8 cellular contexts compared by ENCODE assay signal in the genomic region with DNA sequence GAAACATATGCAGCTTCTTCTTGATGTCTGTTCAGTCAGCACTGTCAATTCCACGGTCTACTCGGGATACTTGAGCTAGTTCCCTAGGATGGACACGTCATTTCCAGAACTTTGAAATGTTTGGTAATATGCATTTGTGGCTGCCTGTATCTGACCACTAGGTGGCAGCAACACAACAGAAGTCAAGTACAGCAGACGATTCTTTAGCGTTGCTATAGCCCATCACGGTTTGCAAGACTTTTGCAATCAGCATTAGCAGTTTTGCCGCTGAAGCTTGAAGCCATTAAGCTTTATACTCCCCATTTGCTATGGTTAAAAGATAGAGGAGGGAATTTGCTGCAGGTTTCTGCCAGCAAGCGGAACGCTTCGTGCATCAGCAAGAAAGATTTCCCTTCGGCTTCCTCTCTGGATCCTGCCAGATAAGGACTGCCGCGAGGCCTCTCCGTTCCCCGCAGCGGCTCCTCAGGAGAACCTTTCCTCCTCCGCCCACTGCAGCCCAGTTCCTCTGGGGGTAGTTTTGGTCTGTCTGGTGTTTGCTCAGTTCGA.
A peak's percentile ranks its signal among the peaks of the same experiment; 100 is the strongest.
DNase-seq lines count a peak whose midpoint lies in the region; ATAC-seq, FAIRE-seq and TF ChIP-seq lines count a peak whose summit lies in the region.

No MANE protein-coding gene starts in this region.

- no peak for TF ChIP-seq POLR2A in H54 (IDR thresholded peaks at IDR 0.05; ENCODE audit: low read depth, low read length)

- H3K4me3 Mint-ChIP-seq in central memory CD8-positive, alpha-beta T cell, result peak overlapping the region; percentile 23

- DNase-seq in GM04504 (ENCODE audit: low read depth) (peak; percentile 88), NCI-H2196 treated with DMSO at 0.1 percent for 48 hours (lab: John Stamatoyannopoulos, UW; ENCODE audit: unreplicated experiment) (peak; percentile 2), kidney glomerular epithelial cell (lab: John Stamatoyannopoulos, UW) (peak; percentile 82), H54 (ENCODE audit: insufficient read length, low spot score) (no peak)
- DNase-seq in activated CD4-positive, CD25-positive, alpha-beta regulatory T cell (lab: John Stamatoyannopoulos, UW), result peak; percentile 14 to 41 (median 32)
- peak; percentile 43 to 58 for DNase-seq in central memory CD8-positive, alpha-beta T cell (ENCODE audit: low spot score in 2 of 2)
- DNase-seq in stimulated activated CD4-positive, alpha-beta T cell treated with anti-CD3 and anti-CD28 coated beads, Interleukin-1b, Interleukin-23, amount 100 ng/mL, for 4 hours (ENCODE audit: low read depth in 2 of 2), result peak; percentile 30 to 60

- ATAC-seq in HG02938 (IDR thresholded peaks at IDR 0.05; ENCODE audit: unreplicated experiment), result peak; percentile 71
- ATAC-seq in central memory CD8-positive, alpha-beta T cell (replicated peaks; ENCODE audit: extremely low read depth, poor library complexity, severe bottlenecking), result no peak

- no peak overlapping the region for H3K27ac Mint-ChIP-seq in central memory CD8-positive, alpha-beta T cell (ENCODE audit: low read depth)

- H3K36me3 Mint-ChIP-seq in central memory CD8-positive, alpha-beta T cell (ENCODE audit: insufficient read depth), result no peaks in the 10 kb centered on the region

- no peak for FAIRE-seq in H54 (lab: Jason Lieb, UNC)

- no peaks in the 10 kb centered on the region for H3K27me3 Mint-ChIP-seq in central memory CD8-positive, alpha-beta T cell

- no peaks in the 10 kb centered on the region for H3K9me3 Mint-ChIP-seq in central memory CD8-positive, alpha-beta T cell

- peaks cover 9% of the 10 kb centered on the region for H3K4me1 Mint-ChIP-seq in central memory CD8-positive, alpha-beta T cell
